In the genomic region with DNA sequence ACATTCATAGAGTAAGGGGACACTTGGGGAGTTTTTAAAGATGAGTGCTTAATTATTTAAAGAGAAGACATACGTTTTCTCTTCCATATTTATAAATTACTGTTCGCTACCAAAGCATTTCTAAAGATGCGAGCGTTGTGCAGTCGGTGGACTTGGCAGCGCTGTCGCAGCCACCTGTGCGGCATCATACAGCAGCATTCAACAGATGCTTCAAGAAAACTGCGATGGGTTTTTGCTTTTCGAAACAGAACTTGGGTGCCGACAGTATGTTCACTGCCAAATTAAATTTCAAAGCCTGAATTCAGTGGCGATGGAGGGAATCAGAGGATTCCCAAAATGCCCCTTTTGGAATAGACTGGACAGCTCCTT, we compare ENCODE assay signal across 22 cellular contexts. TPM values are rescaled to one million over a fixed set of nuclear protein-coding genes. Genes with fewer than 3 reads are reported as not detected.
"Had no signal": no experiment of that assay in that cellular context is flagged by ENCODE, and none has a peak within 500 bp of the region (broad histone marks: within the 10 kb centered on the region; RNA-seq: fewer than 3 reads in every experiment).

No MANE protein-coding gene starts in this region.

- H3K9me3 Mint-ChIP-seq: activated T-cell treated with anti-CD3 and anti-CD28 coated beads, Interleukin-2, amount 50 U/mL, for 4 hours had no signal

- H3K36me3 ChIP-seq: colonic mucosa, tibial nerve, uterus had no signal

- H3K4me3 Mint-ChIP-seq: activated T-cell treated with anti-CD3 and anti-CD28 coated beads, Interleukin-2, amount 50 U/mL, for 4 hours; central memory CD8-positive, alpha-beta T cell; naive thymus-derived CD4-positive, alpha-beta T cell; T-helper 1 cell treated with Interleukin-12 subunit alpha and Interleukin-12 subunit beta and Interleukin-4 antibody, amounts not matched to agents 30 μg/mL and 1 μg/mL, for 36 hours had no signal

- ATAC-seq: activated CD4-positive, CD25-positive, alpha-beta regulatory T cell treated with anti-CD3 and anti-CD28 coated beads, Interleukin-2, amount 50 U/mL, for 24 hours; activated T-cell treated with anti-CD3 and anti-CD28 coated beads, Interleukin-2, amount 50 U/mL, for 4 hours; naive thymus-derived CD4-positive, alpha-beta T cell had no signal

- H3K4me3 ChIP-seq: colonic mucosa, uterus had no signal

- H3K27ac Mint-ChIP-seq: T-helper 1 cell treated with Interleukin-12 subunit alpha and Interleukin-12 subunit beta and Interleukin-4 antibody, amounts not matched to agents 30 μg/mL and 1 μg/mL, for 36 hours had no signal

- H3K4me1 ChIP-seq: colonic mucosa, foreskin keratinocyte, uterus had no signal

- H3K27ac ChIP-seq: colonic mucosa, foreskin keratinocyte, tibial nerve, uterus had no signal

- DNase-seq: activated CD4-positive, alpha-beta T cell treated with anti-CD3 and anti-CD28 coated beads, Interleukin-2, amount 50 U/mL, for 1 hour; activated CD8-positive, alpha-beta memory T cell treated with anti-CD3 and anti-CD28 coated beads, Interleukin-2, amount 50 U/mL, for 4 hours; activated naive CD4-positive, alpha-beta T cell treated with anti-CD3 and anti-CD28 coated beads, Interleukin-2, amount 50 U/mL, for 16 hours; activated T-cell treated with anti-CD3 and anti-CD28 coated beads, Interleukin-2, amount 50 U/mL, for 4 hours; colonic mucosa; foreskin keratinocyte; naive thymus-derived CD4-positive, alpha-beta T cell; stimulated activated CD8-positive, alpha-beta memory T cell treated with anti-CD3 and anti-CD28 coated beads, Interleukin-4, amount 100 ng/mL, for 48 hours; stimulated activated naive CD4-positive, alpha-beta T cell; uterus had no signal

- H3K4me1 Mint-ChIP-seq: central memory CD8-positive, alpha-beta T cell; naive thymus-derived CD4-positive, alpha-beta T cell had no signal

- H3K9me3 ChIP-seq: colonic mucosa, tibial nerve, uterus had no signal

RNA-seq across cellular contexts. Expression of gene HTR2C, which starts 1.6 kb away (rescaled TPM):
- total RNA-seq: activated T-cell treated with anti-CD3 and anti-CD28 coated beads, Interleukin-2, amount 50 U/mL, for 4 hours; aorta; colonic mucosa; epithelial cell of proximal tubule; fibroblast of lung; foreskin keratinocyte; kidney epithelial cell; lower leg skin; mucosa of gallbladder; naive thymus-derived CD4-positive, alpha-beta T cell; renal cortical epithelial cell; subcutaneous adipose tissue had no signal
- polyA plus RNA-seq: aorta; fibroblast of lung; foreskin keratinocyte; naive thymus-derived CD4-positive, alpha-beta T cell had no signal
